In genomic region chr11:45182902-45183301, GRCh38 we compare ENCODE assay signal across 9 cellular contexts. TPM values are rescaled to one million over a fixed set of nuclear protein-coding genes. Genes with fewer than 3 reads are reported as not detected.
DNase-seq lines count a peak whose midpoint lies in the region; ATAC-seq and TF ChIP-seq lines count a peak whose summit lies in the region.
"Had no signal": no experiment of that assay in that cellular context is flagged by ENCODE, and none has a peak within 500 bp of the region (broad histone marks: within the 10 kb centered on the region; RNA-seq: fewer than 3 reads in every experiment).

No MANE protein-coding gene starts in this region.

- H3K4me1 Mint-ChIP-seq in T-helper 17 cell: peaks cover 23% of the 10 kb centered on the region
- H3K4me1 Mint-ChIP-seq: activated naive CD8-positive, alpha-beta T cell treated with anti-CD3 and anti-CD28 coated beads, Interleukin-2, amount 10 ng/mL, durations not matched to agents 7 days and 5 days had no signal

- H3K27me3 ChIP-seq in GM23248 (replicated peaks; ENCODE audit: insufficient read depth): no peaks in the 10 kb centered on the region
- no peaks in the 10 kb centered on the region for H3K27me3 ChIP-seq in liver (ENCODE audit: control insufficient read depth in 4 of 4, insufficient read depth in 4 of 4, low read length in 3 of 4)

- H3K4me2 ChIP-seq in GM23248 (ENCODE audit: unreplicated experiment): no peak overlapping the region

- no peak overlapping the region for H2AFZ ChIP-seq in GM23248

- peaks cover 21% of the 10 kb centered on the region for H3K27me3 Mint-ChIP-seq in T-helper 17 cell

- TF ChIP-seq CTCF in AG10803 (conservative IDR thresholded peaks at IDR 0.05; ENCODE audit: low read length) (peak; percentile 50), liver (IDR thresholded peaks at IDR 0.05; ENCODE audit: low read depth, low read length, missing input control) (peak; percentile 31)

- H3F3A ChIP-seq in GM23248 (ENCODE audit: insufficient read depth): no peaks in the 10 kb centered on the region

- WGBS in GM23248 (ENCODE audit: low coverage in 1 of 2, low lambda C conversion rate in 2 of 2, missing lambda C conversion rate in 2 of 2), 2 experiments: 91 to 95% methylated on average over 12 to 14 of the region's 14 CpGs
- 96% methylated on average over 14 of the region's 14 CpGs for WGBS in liver

- H3K4me3 Mint-ChIP-seq in T-helper 17 cell: no peak overlapping the region
- H3K4me3 Mint-ChIP-seq: activated naive CD8-positive, alpha-beta T cell treated with anti-CD3 and anti-CD28 coated beads, Interleukin-2, amount 10 ng/mL, durations not matched to agents 7 days and 5 days had no signal

- peak; percentile 23 for DNase-seq in AG10803 (ENCODE audit: low read depth)
- peak; percentile 63 for DNase-seq in GM23248
- DNase-seq in amniotic epithelial cell (ENCODE audit: low read depth): peak; percentile 41
- no peak for DNase-seq in NCI-H1436 (lab: John Stamatoyannopoulos, UW)
- DNase-seq in T-helper 17 cell: no peak
- DNase-seq in NOMO-1 treated with dmso at 0.1 percent for 144 hours (lab: John Stamatoyannopoulos, UW; ENCODE audit: unreplicated experiment): no peak
- DNase-seq: activated naive CD8-positive, alpha-beta T cell treated with anti-CD3 and anti-CD28 coated beads, Interleukin-2, amount 10 ng/mL, durations not matched to agents 7 days and 5 days had no signal

- ATAC-seq in HG03457 (IDR thresholded peaks at IDR 0.05; ENCODE audit: unreplicated experiment) (no peak), T-helper 17 cell (no peak)

- H3K4me1 ChIP-seq in GM23248 (ENCODE audit: insufficient read depth): no peaks in the 10 kb centered on the region
- peaks cover 0 to 11% (median 5%) of the 10 kb centered on the region in 4 donors for H3K4me1 ChIP-seq in liver (ENCODE audit: control insufficient read depth in 4 of 4, insufficient read depth in 4 of 4, low read length in 3 of 4)

- H3K27ac ChIP-seq in GM23248: no peak overlapping the region
- H3K27ac ChIP-seq in liver (ENCODE audit: low read depth in 1 of 2, low read length in 2 of 2): no peak overlapping the region

- H3K36me3 Mint-ChIP-seq in T-helper 17 cell (ENCODE audit: low read depth): peaks cover 20% of the 10 kb centered on the region

- no peaks in the 10 kb centered on the region for H3K36me3 ChIP-seq in GM23248 (ENCODE audit: low read depth)
- peaks cover 0 to 4% (median 1%) of the 10 kb centered on the region in 4 donors for H3K36me3 ChIP-seq in liver (ENCODE audit: control insufficient read depth in 4 of 4, insufficient read depth in 3 of 4, low read depth in 1 of 4, low read length in 3 of 4)

- no peak overlapping the region for H3K27ac Mint-ChIP-seq in T-helper 17 cell
- H3K27ac Mint-ChIP-seq: activated naive CD8-positive, alpha-beta T cell treated with anti-CD3 and anti-CD28 coated beads, Interleukin-2, amount 10 ng/mL, durations not matched to agents 7 days and 5 days had no signal

- no peaks in the 10 kb centered on the region for H3K79me2 ChIP-seq in GM23248 (ENCODE audit: insufficient read depth)

- no peak overlapping the region for H3K4me3 ChIP-seq in AG10803 (ENCODE audit: low read length)
- H3K4me3 ChIP-seq in GM23248: no peak overlapping the region
- no peak overlapping the region for H3K4me3 ChIP-seq in liver (ENCODE audit: low read depth in 1 of 3, low read length in 3 of 3)

- in situ Hi-C loops in GM23248 (cut with MboI): no loop called here

- no peak overlapping the region for H3K9ac ChIP-seq in GM23248
- H3K9ac ChIP-seq in liver (ENCODE audit: low read depth in 1 of 2, low read length in 2 of 2): no peak overlapping the region

- peak in 1 of 2 donors; percentile 68 for TF ChIP-seq RAD21 in liver (IDR thresholded peaks at IDR 0.05)

- no peaks in the 10 kb centered on the region for H4K20me1 ChIP-seq in GM23248 (ENCODE audit: insufficient read depth)

- H3K9me2 ChIP-seq in GM23248 (ENCODE audit: insufficient read depth): no peaks in the 10 kb centered on the region

- H3K9me3 ChIP-seq in GM23248 (ENCODE audit: low read depth) (no peaks in the 10 kb centered on the region), liver (ENCODE audit: control insufficient read depth in 4 of 4, low read length in 3 of 4) (no peaks in the 10 kb centered on the region), T-helper 17 cell (ENCODE audit: control insufficient read depth, low read length, poor library complexity, severe bottlenecking) (no peaks in the 10 kb centered on the region)

TF ChIP-seq in liver, 16 proteins besides CTCF, POLR2A, EP300 and RAD21:
- TF ChIP-seq EGR1 (IDR thresholded peaks at IDR 0.05; ENCODE audit: low read depth in 2 of 2): no peak
- no peak for TF ChIP-seq SP1 (IDR thresholded peaks at IDR 0.05)
- TF ChIP-seq FOXA1 (IDR thresholded peaks at IDR 0.05): no peak
- TF ChIP-seq ATF3 (IDR thresholded peaks at IDR 0.05): no peak
- TF ChIP-seq GABPA (IDR thresholded peaks at IDR 0.05 in 1 of 2, conservative IDR thresholded peaks at IDR 0.05 in 1 of 2): no peak
- TF ChIP-seq ZBTB33 (IDR thresholded peaks at IDR 0.05): no peak
- TF ChIP-seq MAX (IDR thresholded peaks at IDR 0.05): no peak
- no peak for TF ChIP-seq JUND (IDR thresholded peaks at IDR 0.05)
- no peak for TF ChIP-seq RXRA (IDR thresholded peaks at IDR 0.05)
- no peak for TF ChIP-seq HNF4G (IDR thresholded peaks at IDR 0.05)
- no peak for TF ChIP-seq YY1 (IDR thresholded peaks at IDR 0.05)
- no peak for TF ChIP-seq TAF1 (conservative IDR thresholded peaks at IDR 0.05)
- no peak for TF ChIP-seq FOXA2 (IDR thresholded peaks at IDR 0.05)
- no peak for TF ChIP-seq HNF4A (conservative IDR thresholded peaks at IDR 0.05)
- no peak for TF ChIP-seq NR2F2 (IDR thresholded peaks at IDR 0.05)
- no peak for TF ChIP-seq REST (IDR thresholded peaks at IDR 0.05)

RNA-seq across cellular contexts. Expression of gene PRDM11, which starts 36.5 kb away (rescaled TPM):
- 2.3 and 3.7 TPM in 2 replicates for total RNA-seq in GM23248 (2014; rRNA removed; shearing (Covaris generic))
- 0.24 TPM in 2 replicates for polyA plus RNA-seq in GM23248 (2016; fragmentation: Nextera tagmentation; extraction: Ambion mirVana)
- 1 to 10 TPM; 3.7 to 6.9 TPM for total RNA-seq in liver
- 1 to 10 TPM in 1 of 2 donors, under 1 TPM in 1; 0.64 to 1.9 TPM for polyA plus RNA-seq in liver
- 1 to 10 TPM; 4.6 to 6.5 TPM for total RNA-seq in T-helper 17 cell

Comparison
In these comparisons a context has a peak if more than half of its experiments do, and no peak if none do; other contexts are left out.
1. DNase-seq: peak in AG10803 (single experiment), GM23248 (single experiment) and amniotic epithelial cell (single experiment); none in NCI-H1436 (single experiment), T-helper 17 cell (0 of 3) and NOMO-1 treated with dmso at 0.1 percent for 144 hours (single experiment).